In the genomic region with DNA sequence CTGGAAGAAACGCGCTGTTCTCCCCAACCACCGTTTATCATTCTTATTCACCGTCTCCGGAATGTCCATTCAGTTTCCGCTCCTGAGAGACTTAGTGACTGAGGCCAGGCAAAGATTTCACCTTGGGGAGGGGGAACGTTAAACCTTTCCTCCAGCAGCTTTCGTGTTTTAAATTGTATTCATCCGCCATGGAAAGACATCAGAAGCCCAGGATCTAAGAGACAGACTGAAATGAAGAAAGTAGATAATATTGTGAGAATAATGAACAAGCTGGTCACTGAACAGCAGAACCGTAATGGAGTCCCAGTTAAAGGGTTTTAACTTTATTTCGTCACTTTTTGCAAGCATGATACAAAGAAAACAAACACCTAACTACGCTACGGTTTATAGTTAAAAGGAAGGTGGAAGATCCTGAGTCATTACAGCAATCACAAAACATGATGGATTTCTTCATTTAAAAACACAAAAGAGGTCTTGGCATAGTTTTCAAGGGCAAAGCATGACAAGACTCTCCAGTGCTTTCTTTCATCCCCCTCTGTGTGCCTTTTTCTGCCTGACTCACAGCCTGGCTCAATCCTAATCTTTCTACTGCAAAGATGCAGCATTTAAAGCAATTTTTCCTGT, we compare ENCODE assay signal across 8 cellular contexts. TPM values are rescaled to one million over a fixed set of nuclear protein-coding genes. Genes with fewer than 3 reads are reported as not detected.
DNase-seq lines count a peak whose midpoint lies in the region; ATAC-seq and TF ChIP-seq lines count a peak whose summit lies in the region.

No MANE protein-coding gene starts in this region.

- H3K9me3 ChIP-seq in gastrocnemius medialis, result no peaks in the 10 kb centered on the region

- no peak for TF ChIP-seq CTCF in AG09309 (IDR thresholded peaks at IDR 0.05; ENCODE audit: control insufficient read depth, insufficient read depth, low read depth, low read length, missing control alignments)
- TF ChIP-seq CTCF in GM20000 (IDR thresholded peaks at IDR 0.05; ENCODE audit: extremely low read depth, missing control alignments), result no peak
- no peak for TF ChIP-seq CTCF in glutamatergic neuron (IDR thresholded peaks at IDR 0.05; ENCODE audit: partially characterized antibody, unreplicated experiment)
- TF ChIP-seq CTCF in gastrocnemius medialis (IDR thresholded peaks at IDR 0.05 in 4 of 5, conservative IDR thresholded peaks at IDR 0.05 in 1 of 5), result no peak

- CTCF ChIA-PET in activated CD8-positive, alpha-beta T cell treated with anti-CD3 and anti-CD28 coated beads, Interleukin-2, amount 10 ng/mL, durations not matched to agents 7 days and 5 days (lab: Charles Lee), result interaction anchor here (1.0 to 2.3 kb wide), 7 partner anchors 9 to 226 kb away, joined by 3 to 10 read pairs (median 4); a partner anchor contains a TSS

- H3K27me3 Mint-ChIP-seq in activated CD8-positive, alpha-beta T cell treated with anti-CD3 and anti-CD28 coated beads, Interleukin-2, amount 10 ng/mL, durations not matched to agents 7 days and 5 days (ENCODE audit: low read depth), result no peaks in the 10 kb centered on the region
- H3K27me3 Mint-ChIP-seq in glutamatergic neuron (ENCODE audit: unreplicated experiment), result peaks cover 11% of the 10 kb centered on the region

- peak overlapping the region; percentile 96 to 99 (median 98) for H3K27ac ChIP-seq in gastrocnemius medialis

- H3K36me3 ChIP-seq in gastrocnemius medialis, result no peaks in the 10 kb centered on the region

- DNase-seq in AG09309 (ENCODE audit: low read depth), result no peak
- peak; percentile 12 for DNase-seq in GM20000 (ENCODE audit: low spot score)
- no peak for DNase-seq in activated CD8-positive, alpha-beta T cell treated with anti-CD3 and anti-CD28 coated beads, Interleukin-2, amount 10 ng/mL, durations not matched to agents 7 days and 5 days
- DNase-seq in glutamatergic neuron, result no peak
- no peak for DNase-seq in gastrocnemius medialis
- DNase-seq in KBM-7, result no peak
- no peak for DNase-seq in hippocampal formation (lab: John Stamatoyannopoulos, UW)

- peak overlapping the region; percentile 89 for H3K27ac Mint-ChIP-seq in activated CD8-positive, alpha-beta T cell treated with anti-CD3 and anti-CD28 coated beads, Interleukin-2, amount 10 ng/mL, durations not matched to agents 7 days and 5 days
- peak overlapping the region; percentile 100 for H3K27ac Mint-ChIP-seq in glutamatergic neuron (ENCODE audit: unreplicated experiment)

- H3K9me3 Mint-ChIP-seq in activated CD8-positive, alpha-beta T cell treated with anti-CD3 and anti-CD28 coated beads, Interleukin-2, amount 10 ng/mL, durations not matched to agents 7 days and 5 days (ENCODE audit: insufficient read depth), result no peaks in the 10 kb centered on the region
- peaks cover 14% of the 10 kb centered on the region for H3K9me3 Mint-ChIP-seq in glutamatergic neuron (ENCODE audit: unreplicated experiment)

- no peaks in the 10 kb centered on the region for H3K27me3 ChIP-seq in gastrocnemius medialis

- H3K4me3 ChIP-seq in AG09309 (ENCODE audit: control insufficient read depth, low read depth, low read length) (peak overlapping the region; percentile 76), gastrocnemius medialis (peak overlapping the region; percentile 52 to 85 (median 61))

- no peaks in the 10 kb centered on the region for H3K36me3 Mint-ChIP-seq in activated CD8-positive, alpha-beta T cell treated with anti-CD3 and anti-CD28 coated beads, Interleukin-2, amount 10 ng/mL, durations not matched to agents 7 days and 5 days (ENCODE audit: low read depth)
- H3K36me3 Mint-ChIP-seq in glutamatergic neuron (ENCODE audit: unreplicated experiment), result no peaks in the 10 kb centered on the region

- H3K4me3 Mint-ChIP-seq in activated CD8-positive, alpha-beta T cell treated with anti-CD3 and anti-CD28 coated beads, Interleukin-2, amount 10 ng/mL, durations not matched to agents 7 days and 5 days, result peak overlapping the region; percentile 82
- peak overlapping the region; percentile 91 for H3K4me3 Mint-ChIP-seq in glutamatergic neuron (ENCODE audit: unreplicated experiment)

- POLR2A ChIA-PET in activated CD8-positive, alpha-beta T cell treated with anti-CD3 and anti-CD28 coated beads, Interleukin-2, amount 10 ng/mL, durations not matched to agents 7 days and 5 days (lab: Charles Lee), result interaction anchor here (1.0 kb wide), 1 partner anchor 107 kb away, joined by 4 read pairs; no protein-coding TSS in a partner anchor

- no peak for ATAC-seq in activated CD8-positive, alpha-beta T cell treated with anti-CD3 and anti-CD28 coated beads, Interleukin-2, amount 10 ng/mL, durations not matched to agents 7 days and 5 days
- no peak for ATAC-seq in gastrocnemius medialis
- ATAC-seq in GM19023 (IDR thresholded peaks at IDR 0.05; ENCODE audit: unreplicated experiment), result no peak

- peaks cover 37% of the 10 kb centered on the region for H3K4me1 Mint-ChIP-seq in activated CD8-positive, alpha-beta T cell treated with anti-CD3 and anti-CD28 coated beads, Interleukin-2, amount 10 ng/mL, durations not matched to agents 7 days and 5 days (ENCODE audit: low read depth)
- H3K4me1 Mint-ChIP-seq in glutamatergic neuron (ENCODE audit: low read depth, unreplicated experiment), result peaks cover 36% of the 10 kb centered on the region

- in situ Hi-C loops in gastrocnemius medialis (cut with MboI; ENCODE audit: low sequenced_read_pairs in 4 of 4) (loop anchor here (5.0 to 25.0 kb wide), 11 partner anchors 61 to 1549 kb away; a partner anchor contains a TSS), KBM-7 (cut with MboI; ENCODE audit: low pct_unique_long_range_greater_than_20kb, low sequenced_read_pairs) (no loop called here)

- H3K4me1 ChIP-seq in gastrocnemius medialis, result peaks cover 27 to 41% of the 10 kb centered on the region in 2 donors

- TF ChIP-seq POLR2A in gastrocnemius medialis (IDR thresholded peaks at IDR 0.05), result peak in 1 of 2 donors; percentile 9

- intact Hi-C loops in gastrocnemius medialis (cut with DNase I; ENCODE audit: low total_unique reads), result loop anchor here (1.0 to 10.0 kb wide), 8 partner anchors 25 to 1764 kb away; a partner anchor contains a TSS

RNA-seq across cellular contexts. Expression of a gene that starts 0.6 kb away (rescaled TPM):
- 1 to 10 TPM; 4.8 to 5.8 TPM for total RNA-seq in activated CD8-positive, alpha-beta T cell treated with anti-CD3 and anti-CD28 coated beads, Interleukin-2, amount 10 ng/mL, durations not matched to agents 7 days and 5 days
- total RNA-seq in glutamatergic neuron (ENCODE audit: unreplicated experiment) (12.8 TPM), gastrocnemius medialis (100 to 1,000 TPM in 2 of 4 donors, 10 to 100 TPM in 2; 93.3 to 176 (median 99.8) TPM)

RNA-seq across cellular contexts. Expression of a gene that starts 59.1 kb away (rescaled TPM):
- total RNA-seq in activated CD8-positive, alpha-beta T cell treated with anti-CD3 and anti-CD28 coated beads, Interleukin-2, amount 10 ng/mL, durations not matched to agents 7 days and 5 days, result not detected
- 1.1 TPM for total RNA-seq in glutamatergic neuron (ENCODE audit: unreplicated experiment)
- total RNA-seq in gastrocnemius medialis, result 1 to 10 TPM in 1 of 4 donors, under 1 TPM in 1, not detected in 2; 0.80 to 1.2 TPM
